Comparison of ENCODE assay signal across 28 cellular contexts in genomic region chr3:139380575-139380974, GRCh38. TPM values are rescaled to one million over a fixed set of nuclear protein-coding genes. Genes with fewer than 3 reads are reported as not detected.
DNase-seq lines count a peak whose midpoint lies in the region; ATAC-seq, FAIRE-seq and TF ChIP-seq lines count a peak whose summit lies in the region.
"Had no signal": no experiment of that assay in that cellular context is flagged by ENCODE, and none has a peak within 500 bp of the region (broad histone marks: within the 10 kb centered on the region; RNA-seq: fewer than 3 reads in every experiment).

No MANE protein-coding gene starts in this region.

- SMC1A ChIA-PET in GM12878 (lab: Charles Lee; ENCODE audit: uncharacterized antibody, unreplicated experiment), result interaction anchor here (3.0 kb wide), 1 partner anchor 9 kb away, joined by 10 read pairs; the partner anchor contains the start of gene COPB2

- CTCF ChIA-PET in GM12878 (lab: Yijun Ruan, JAX), result interaction anchor here (0.9 to 1.4 kb wide), 2 partner anchors 19 to 27 kb away, joined by 3 read pairs; no protein-coding TSS in a partner anchor

- no peak for ATAC-seq in activated naive CD8-positive, alpha-beta T cell treated with anti-CD3 and anti-CD28 coated beads, Interleukin-2, amount 50 U/mL, for 24 hours
- peak; percentile 21; the same call in 1 of the 3 replicates for ATAC-seq in GM12878
- ATAC-seq in GM21515 (IDR thresholded peaks at IDR 0.05; ENCODE audit: unreplicated experiment), result no peak
- ATAC-seq: A549, PC-3 had no signal

- H4K20me1 ChIP-seq in Loucy (ENCODE audit: insufficient read depth, low read length, poor library complexity, severe bottlenecking), result peaks cover 29% of the 10 kb centered on the region
- H4K20me1 ChIP-seq in GM12878 (ENCODE audit: control insufficient read depth, insufficient read depth), result no peaks in the 10 kb centered on the region

- H3K27ac ChIP-seq in GM12878 (ENCODE audit: control insufficient read depth, insufficient read depth), result no peak overlapping the region
- H3K27ac ChIP-seq: A549; BLaER1 treated with 17β-estradiol and CSF1 and Interleukin-3, amounts not matched to agents 10 nM and 100 nM had no signal

- in situ Hi-C loops in GM12878 (cut with MboI), result no loop called here

- 97% methylated on average over 4 of the region's 4 CpGs for WGBS in GM12878 (ENCODE audit: insufficient coverage, insufficient replicate concordance, low lambda C conversion rate, missing lambda C conversion rate)

- H3K4me3 ChIP-seq in Loucy (ENCODE audit: low read length, poor library complexity, severe bottlenecking), result no peak overlapping the region
- H3K4me3 ChIP-seq in GM12878, result no peak overlapping the region
- H3K4me3 ChIP-seq: A549; BLaER1 treated with 17β-estradiol and CSF1 and Interleukin-3, amounts not matched to agents 10 nM and 100 nM; HAP-1 had no signal

- no peaks in the 10 kb centered on the region for H3K9me3 Mint-ChIP-seq in activated naive CD8-positive, alpha-beta T cell (ENCODE audit: low read depth)
- no peaks in the 10 kb centered on the region for H3K9me3 Mint-ChIP-seq in activated naive CD8-positive, alpha-beta T cell treated with anti-CD3 and anti-CD28 coated beads, Interleukin-2, amount 50 U/mL, for 24 hours
- H3K9me3 Mint-ChIP-seq: CD8-positive, alpha-beta memory T cell; HFFc6 had no signal

- RAD21 ChIA-PET in GM12878 (lab: Charles Lee; ENCODE audit: unreplicated experiment), result no interaction called here

- H3K4me3 Mint-ChIP-seq in activated naive CD8-positive, alpha-beta T cell, result no peak overlapping the region
- no peak overlapping the region for H3K4me3 Mint-ChIP-seq in activated naive CD8-positive, alpha-beta T cell treated with anti-CD3 and anti-CD28 coated beads, Interleukin-2, amount 50 U/mL, for 24 hours
- H3K4me3 Mint-ChIP-seq: CD8-positive, alpha-beta memory T cell; HFFc6 had no signal

- H3K9me3 ChIP-seq in Loucy (ENCODE audit: insufficient read depth, low read depth, low read length) (no peaks in the 10 kb centered on the region), GM12878 (replicated peaks; ENCODE audit: control insufficient read depth, insufficient read depth, low read length) (no peaks in the 10 kb centered on the region; the same call in 2 of the 3 replicates)
- H3K9me3 ChIP-seq: A549; BLaER1 treated with 17β-estradiol and CSF1 and Interleukin-3, amounts not matched to agents 10 nM and 100 nM; HAP-1 had no signal

- TF ChIP-seq RAD21 in GM12878 (IDR thresholded peaks at IDR 0.05; ENCODE audit: insufficient read depth, low read depth, low read length), result no peak

- H3F3A ChIP-seq in Loucy (ENCODE audit: low read depth), result no peaks in the 10 kb centered on the region

- peaks cover 58% of the 10 kb centered on the region for H3K79me2 ChIP-seq in Loucy (ENCODE audit: insufficient read depth, low read length)
- peaks cover 20% of the 10 kb centered on the region for H3K79me2 ChIP-seq in GM12878 (ENCODE audit: control insufficient read depth, insufficient read depth, low read length)

- H3K27me3 ChIP-seq in Loucy (ENCODE audit: insufficient read depth, low read length, poor library complexity, severe bottlenecking), result no peaks in the 10 kb centered on the region
- no peaks in the 10 kb centered on the region for H3K27me3 ChIP-seq in GM12878 (replicated peaks in 1 of 2; ENCODE audit: control insufficient read depth in 2 of 2, insufficient read depth in 2 of 2, low read length in 1 of 2)
- H3K27me3 ChIP-seq: BLaER1 treated with 17β-estradiol and CSF1 and Interleukin-3, amounts not matched to agents 10 nM and 100 nM had no signal

- no peak for FAIRE-seq in GM12878 (lab: Jason Lieb, UNC)
- FAIRE-seq: A549, GM12891 had no signal

- TF ChIP-seq EP300 in GM12878 (IDR thresholded peaks at IDR 0.05; ENCODE audit: borderline replicate concordance in 1 of 2, control insufficient read depth in 1 of 2, low read depth in 2 of 2, low read length in 2 of 2), result no peak

- no peaks in the 10 kb centered on the region for H3K9me2 ChIP-seq in Loucy (replicated peaks; ENCODE audit: low read depth, low read length)

- no TSS peak for BruUV-seq in GM12878 (replicated peaks; lab: Mats Ljungman, UMichigan)

- peaks cover 27% of the 10 kb centered on the region for H3K4me1 ChIP-seq in Loucy (ENCODE audit: insufficient read depth, low read length, poor library complexity, severe bottlenecking)
- no peaks in the 10 kb centered on the region; the same call in 1 of the 2 replicates for H3K4me1 ChIP-seq in GM12878 (ENCODE audit: control insufficient read depth, insufficient read depth, low read length)
- H3K4me1 ChIP-seq: A549; BLaER1 treated with 17β-estradiol and CSF1 and Interleukin-3, amounts not matched to agents 10 nM and 100 nM had no signal

- H3K4me2 ChIP-seq in Loucy (ENCODE audit: low read depth, low read length, poor library complexity, severe bottlenecking) (peak overlapping the region; percentile 36), GM12878 (ENCODE audit: control insufficient read depth, insufficient read depth) (no peak overlapping the region)
- H3K4me2 ChIP-seq: A549; BLaER1 treated with 17β-estradiol and CSF1 and Interleukin-3, amounts not matched to agents 10 nM and 100 nM had no signal

- H3K27ac Mint-ChIP-seq in activated naive CD8-positive, alpha-beta T cell, result peak overlapping the region; percentile 22
- no peak overlapping the region for H3K27ac Mint-ChIP-seq in activated naive CD8-positive, alpha-beta T cell treated with anti-CD3 and anti-CD28 coated beads, Interleukin-2, amount 50 U/mL, for 24 hours
- H3K27ac Mint-ChIP-seq: HFFc6 had no signal

- TF ChIP-seq CTCF in Loucy (conservative IDR thresholded peaks at IDR 0.05; ENCODE audit: low read length), result no peak
- TF ChIP-seq CTCF in GM12878 (IDR thresholded peaks at IDR 0.05 in 2 of 3, conservative IDR thresholded peaks at IDR 0.05 in 1 of 3; ENCODE audit: control insufficient read depth in 2 of 3, extremely low read depth in 1 of 3, insufficient read depth in 1 of 3, low read depth in 3 of 3, low read length in 3 of 3), result no peak

- H3K36me3 Mint-ChIP-seq in activated naive CD8-positive, alpha-beta T cell, result peaks cover 10% of the 10 kb centered on the region
- H3K36me3 Mint-ChIP-seq in activated naive CD8-positive, alpha-beta T cell treated with anti-CD3 and anti-CD28 coated beads, Interleukin-2, amount 50 U/mL, for 24 hours (ENCODE audit: low read depth), result peaks cover 45% of the 10 kb centered on the region

- no peak for TF ChIP-seq POLR2A in GM12878 (IDR thresholded peaks at IDR 0.05; ENCODE audit: low read depth, low read length)

- no peak for DNase-seq in activated naive CD8-positive, alpha-beta T cell treated with anti-CD3 and anti-CD28 coated beads, Interleukin-2, amount 50 U/mL, for 24 hours
- DNase-seq in GM12878 (ENCODE audit: low read depth, low spot score), result no peak
- no peak for DNase-seq in stimulated activated CD4-positive, alpha-beta T cell treated with anti-CD3 and anti-CD28 coated beads, Interleukin-12 subunit alpha, Interleukin-12 subunit beta, amount 100 ng/mL, for 4 hours
- DNase-seq in mesenteric fat pad (ENCODE audit: low spot score), result no peak
- DNase-seq: AML-193; CD8-positive, alpha-beta memory T cell; DMS 273 treated with DMSO at 0.1 percent for 48 hours; DMS79; EL; GDM1; GOT3; HFFc6; IMR-90; KG1; MM.1S; NCI-H2029; NCI-H446 treated with DMSO at 0.1 percent for 48 hours; NCI-H526; NCI-H82; NK-92 treated with Interleukin-12 subunit alpha and Interleukin-12 subunit beta, amount 100 ng/mL, for 24 hours; PC-3 had no signal

- H3K36me3 ChIP-seq in Loucy (ENCODE audit: insufficient read depth, low read length) (peaks cover 62% of the 10 kb centered on the region; the same call in 1 of the 2 replicates), GM12878 (ENCODE audit: control insufficient read depth in 2 of 2, insufficient read depth in 2 of 2, low read length in 1 of 2) (peaks cover 0 to 29% of the 10 kb centered on the region in 2 experiments; a peak in 2 of 4 replicates)

- no peak overlapping the region for H2AFZ ChIP-seq in Loucy (ENCODE audit: low read length)
- no peak overlapping the region for H2AFZ ChIP-seq in GM12878 (ENCODE audit: control insufficient read depth, low read depth, low read length)

- intact Hi-C loops in GM12878 (cut with micrococcal nuclease; ENCODE audit: unreplicated experiment), result no loop called here

- peaks cover 41% of the 10 kb centered on the region for H3K4me1 Mint-ChIP-seq in activated naive CD8-positive, alpha-beta T cell (ENCODE audit: low read depth)
- H3K4me1 Mint-ChIP-seq in activated naive CD8-positive, alpha-beta T cell treated with anti-CD3 and anti-CD28 coated beads, Interleukin-2, amount 50 U/mL, for 24 hours, result peaks cover 35% of the 10 kb centered on the region

- no peak overlapping the region for H3K9ac ChIP-seq in Loucy (ENCODE audit: low read depth, low read length, poor library complexity, severe bottlenecking)
- H3K9ac ChIP-seq in GM12878 (ENCODE audit: control insufficient read depth, insufficient read depth, low read length), result no peak overlapping the region
- H3K9ac ChIP-seq: BLaER1 treated with 17β-estradiol and CSF1 and Interleukin-3, amounts not matched to agents 10 nM and 100 nM had no signal

- no peaks in the 10 kb centered on the region for H3K27me3 Mint-ChIP-seq in activated naive CD8-positive, alpha-beta T cell
- H3K27me3 Mint-ChIP-seq in activated naive CD8-positive, alpha-beta T cell treated with anti-CD3 and anti-CD28 coated beads, Interleukin-2, amount 50 U/mL, for 24 hours, result no peaks in the 10 kb centered on the region
- H3K27me3 Mint-ChIP-seq: CD8-positive, alpha-beta memory T cell had no signal

- POLR2A ChIA-PET in GM12878 (lab: Charles Lee), result interaction anchor here (1.3 to 1.6 kb wide), 3 partner anchors 9 to 36 kb away, joined by 3 to 6 read pairs (median 4); partner anchors contain the start of gene COPB2

RNA-seq across cellular contexts. Expression of gene COPB2, which starts 8.9 kb away (rescaled TPM):
- total RNA-seq in GM12878 (2013; cell fraction: nucleolus; rRNA removed), result 131 and 152 TPM in 2 replicates
- total RNA-seq in GM12878 (2014; rRNA removed) (115 and 118 TPM in 2 replicates), GM12878 (2014; rRNA removed; fragmentation: Illumina TruSeq; extraction: Trizol) (116 and 123 TPM in 2 replicates), GM12878 (2021) (93.6 and 98.6 TPM in 2 replicates), mesenteric fat pad (111 TPM)
- polyA plus RNA-seq in GM12878 (2011; ENCODE audit: low read depth), result 67.2 TPM
- polyA plus RNA-seq in GM12878 (2011; rRNA removed) (120 and 158 TPM in 2 replicates), GM12878 (2014; fragmentation: Illumina TruSeq; extraction: Trizol) (116 and 132 TPM in 2 replicates), GM12878 (2014; fragmentation: Nextera tagmentation; extraction: Ambion mirVana) (10 to 100 TPM; 51.3 to 79.8 TPM), GM12878 (2014; rRNA removed) (70.4 and 81.1 TPM in 2 replicates), GM12878 (2016; fragmentation: Nextera tagmentation; extraction: Ambion mirVana) (100 to 1,000 TPM; 142 to 143 TPM)
- 57.4 and 63.8 TPM in 2 replicates for polyA plus RNA-seq in GM12878 (2011; cell fraction: cytosol; rRNA removed)
- 82.3 and 93.9 TPM in 2 replicates for polyA plus RNA-seq in GM12878 (2011; cell fraction: nucleus; rRNA removed)
- 61.8 and 82.0 TPM in 2 replicates for polyA plus RNA-seq in GM12878 (2012)
- 119 and 189 TPM in 2 replicates for polyA minus RNA-seq in GM12878 (2011; rRNA and poly(A)+ RNA removed)
- polyA minus RNA-seq in GM12878 (2011; cell fraction: cytosol; rRNA and poly(A)+ RNA removed), result 40.0 and 47.6 TPM in 2 replicates
- 67.7 and 83.3 TPM in 2 replicates for polyA minus RNA-seq in GM12878 (2011; cell fraction: nucleus; rRNA and poly(A)+ RNA removed)

RNA-seq across cellular contexts. Expression of gene MRPS22, which starts 36.8 kb away (rescaled TPM):
- total RNA-seq in GM12878 (2013; cell fraction: nucleolus; rRNA removed), result 42.4 and 50.2 TPM in 2 replicates
- total RNA-seq in GM12878 (2014; rRNA removed) (53.9 and 72.4 TPM in 2 replicates), GM12878 (2014; rRNA removed; fragmentation: Illumina TruSeq; extraction: Trizol) (77.5 and 86.0 TPM in 2 replicates), GM12878 (2021) (44.3 and 48.1 TPM in 2 replicates), mesenteric fat pad (37.6 TPM)
- polyA plus RNA-seq in GM12878 (2011; ENCODE audit: low read depth), result 29.6 TPM
- polyA plus RNA-seq in GM12878 (2011; rRNA removed) (67.5 and 102 TPM in 2 replicates), GM12878 (2014; fragmentation: Illumina TruSeq; extraction: Trizol) (64.5 and 79.5 TPM in 2 replicates), GM12878 (2014; fragmentation: Nextera tagmentation; extraction: Ambion mirVana) (100 to 1,000 TPM; 117 to 146 TPM), GM12878 (2014; rRNA removed) (63.1 and 72.2 TPM in 2 replicates), GM12878 (2016; fragmentation: Nextera tagmentation; extraction: Ambion mirVana) (10 to 100 TPM; 78.2 to 78.5 TPM)
- polyA plus RNA-seq in GM12878 (2011; cell fraction: cytosol; rRNA removed), result 42.8 and 44.0 TPM in 2 replicates
- 28.9 and 40.9 TPM in 2 replicates for polyA plus RNA-seq in GM12878 (2011; cell fraction: nucleus; rRNA removed)
- polyA plus RNA-seq in GM12878 (2012), result 35.1 and 40.7 TPM in 2 replicates
- 19.6 and 31.1 TPM in 2 replicates for polyA minus RNA-seq in GM12878 (2011; rRNA and poly(A)+ RNA removed)
- 8.7 and 15.3 TPM in 2 replicates for polyA minus RNA-seq in GM12878 (2011; cell fraction: cytosol; rRNA and poly(A)+ RNA removed)
- polyA minus RNA-seq in GM12878 (2011; cell fraction: nucleus; rRNA and poly(A)+ RNA removed), result 16.4 and 24.6 TPM in 2 replicates
